In the genomic region with DNA sequence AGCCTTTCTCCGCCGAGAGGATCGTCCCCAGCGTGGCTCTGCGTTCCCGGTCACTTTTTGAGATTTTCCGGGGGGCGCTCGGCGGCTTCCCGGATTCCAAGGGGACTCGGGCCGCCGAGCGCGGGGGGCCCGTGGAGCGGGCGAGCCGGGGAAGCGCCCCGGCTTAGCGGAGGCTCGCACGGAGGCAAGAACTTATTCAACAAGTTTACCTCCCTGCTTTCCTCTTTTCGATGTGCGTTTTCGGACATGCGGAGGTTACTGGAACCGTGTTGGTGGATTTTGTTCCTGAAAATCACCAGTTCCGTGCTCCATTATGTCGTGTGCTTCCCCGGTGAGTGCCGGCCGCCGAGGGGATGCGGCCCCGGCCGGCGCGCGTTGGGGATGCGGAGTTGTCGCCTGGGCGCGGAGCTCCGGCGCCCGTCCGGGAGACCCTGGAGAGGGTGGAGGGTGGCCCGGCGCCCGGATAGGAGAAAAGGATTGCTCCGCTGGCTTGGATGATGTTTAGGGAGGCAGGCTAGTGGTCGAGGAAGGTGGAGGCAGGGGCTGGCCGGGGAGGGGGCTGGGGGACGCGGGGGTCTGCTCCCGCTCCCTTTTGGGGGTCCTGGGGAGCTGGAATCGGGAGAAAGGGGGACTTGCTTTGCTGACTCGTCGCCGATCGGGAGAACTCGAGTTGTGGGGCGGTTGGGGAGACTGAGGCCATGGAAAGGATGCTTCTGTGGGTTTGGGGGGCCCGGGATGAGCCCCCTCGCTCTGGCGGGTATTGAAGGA, we compare ENCODE assay signal across 8 cellular contexts. TPM values are rescaled to one million over a fixed set of nuclear protein-coding genes. Genes with fewer than 3 reads are reported as not detected.
A peak's percentile ranks its signal among the peaks of the same experiment; 100 is the strongest.
DNase-seq lines count a peak whose midpoint lies in the region; ATAC-seq and TF ChIP-seq lines count a peak whose summit lies in the region.

No MANE protein-coding gene starts in this region.

- H4K91ac ChIP-seq in IMR-90 (ENCODE audit: insufficient read depth, low read depth, low read length), result peak overlapping the region; percentile 65

- peak overlapping the region; percentile 74 for H3K4ac ChIP-seq in IMR-90 (ENCODE audit: low read depth, low read length)

- H3K56ac ChIP-seq in IMR-90 (ENCODE audit: extremely low read depth, insufficient read depth, low read length), result peak overlapping the region; percentile 94; the same call in 1 of the 2 replicates

- intact Hi-C loops in IMR-90 (cut with micrococcal nuclease), result loop anchor here (2.0 to 10.0 kb wide), 10 partner anchors 65 to 490 kb away; a partner anchor contains a TSS

- H4K5ac ChIP-seq in IMR-90 (ENCODE audit: low read depth, low read length), result peak overlapping the region; percentile 81

- H2BK5ac ChIP-seq in IMR-90 (ENCODE audit: low read depth, low read length, poor library complexity, severe bottlenecking), result peak overlapping the region; percentile 81

- dilution Hi-C loops in IMR-90 (cut with HindIII; ENCODE audit: low sequenced_read_pairs, unreplicated experiment), result no loop called here

- H2BK120ac ChIP-seq in IMR-90 (ENCODE audit: low read depth, low read length), result peak overlapping the region; percentile 48; the same call in 1 of the 2 replicates

- peak overlapping the region; percentile 100 for H3K9ac ChIP-seq in IMR-90 (ENCODE audit: low read depth, low read length)

- H3K4me1 ChIP-seq in IMR-90 (ENCODE audit: control insufficient read depth, insufficient read depth, low read length) (peaks cover 2% of the 10 kb centered on the region; the same call in 1 of the 2 replicates), lung (ENCODE audit: control insufficient read depth in 2 of 2, insufficient read depth in 2 of 2, low read length in 2 of 2) (peaks cover 0 to 3% of the 10 kb centered on the region in 2 donors), urinary bladder (ENCODE audit: insufficient read depth) (no peaks in the 10 kb centered on the region)

- H2AFZ ChIP-seq in IMR-90 (replicated peaks; ENCODE audit: low read length, poor library complexity), result peak overlapping the region; percentile 92

- H3K36me3 ChIP-seq in IMR-90 (ENCODE audit: control insufficient read depth, insufficient read depth, low read length) (no peaks in the 10 kb centered on the region), lung (ENCODE audit: control insufficient read depth in 2 of 2, insufficient read depth in 2 of 2, low read length in 2 of 2) (no peaks in the 10 kb centered on the region), urinary bladder (ENCODE audit: insufficient read depth) (no peaks in the 10 kb centered on the region)

- H3K27me3 ChIP-seq in IMR-90 (ENCODE audit: control insufficient read depth, insufficient read depth, low read length) (no peaks in the 10 kb centered on the region), lung (ENCODE audit: control insufficient read depth, insufficient read depth) (no peaks in the 10 kb centered on the region)

- DNase-seq in COLO668 (lab: John Stamatoyannopoulos, UW; ENCODE audit: unreplicated experiment) (peak; percentile 46), IMR-90 (peak; percentile 31), cardiac fibroblast (ENCODE audit: low read depth in 2 of 2) (peak; percentile 23 to 52), lung (ENCODE audit: low spot score) (no peak), amniotic stem cell (lab: John Stamatoyannopoulos, UW) (no peak)

- no peak for TF ChIP-seq CTCF in IMR-90 (conservative IDR thresholded peaks at IDR 0.05; ENCODE audit: low read depth, low read length)
- no peak for TF ChIP-seq CTCF in cardiac fibroblast (IDR thresholded peaks at IDR 0.05; ENCODE audit: low read depth, low read length)
- TF ChIP-seq CTCF in lung (IDR thresholded peaks at IDR 0.05; ENCODE audit: control extremely low read depth, extremely low read depth), result no peak

- H3K9me1 ChIP-seq in IMR-90 (ENCODE audit: insufficient read depth, low read length), result no peaks in the 10 kb centered on the region

- peak overlapping the region; percentile 92 for H3K14ac ChIP-seq in IMR-90 (replicated peaks; ENCODE audit: low read depth, low read length)

- 0 out of 2 replicates have a peak, but pooled peaks cover 4% of the 10 kb centered on the region for H3K9me3 ChIP-seq in IMR-90 (ENCODE audit: control insufficient read depth, insufficient read depth, low read length)
- H3K9me3 ChIP-seq in lung (ENCODE audit: control insufficient read depth in 2 of 2, insufficient read depth in 1 of 2, low read length in 1 of 2), result peaks cover 0 to 2% of the 10 kb centered on the region in 2 donors

- peak overlapping the region; percentile 94 for H3K23ac ChIP-seq in IMR-90 (ENCODE audit: low read depth, low read length)

- peak overlapping the region; percentile 91 for H3K4me2 ChIP-seq in IMR-90 (ENCODE audit: low read depth, low read length)

- in situ Hi-C loops in IMR-90 (cut with MboI; ENCODE audit: low sequenced_read_pairs), result loop anchor here (5.0 kb wide), 1 partner anchor 625 kb away; no protein-coding TSS in a partner anchor

- CTCF ChIA-PET in IMR-90 (lab: Yijun Ruan, JAX), result no interaction called here

- BruUV-seq in IMR-90 (replicated peaks; lab: Mats Ljungman, UMichigan), result no TSS peak

- peak overlapping the region; percentile 99 for H3K4me3 ChIP-seq in IMR-90 (ENCODE audit: insufficient read depth, low read depth, low read length)
- H3K4me3 ChIP-seq in cardiac fibroblast (replicated peaks in 1 of 2; ENCODE audit: low read depth in 2 of 2, low read length in 2 of 2), result peak overlapping the region; percentile 87 to 97
- peak overlapping the region; percentile 66 for H3K4me3 ChIP-seq in lung
- peak overlapping the region; percentile 66 for H3K4me3 ChIP-seq in urinary bladder (ENCODE audit: low read depth, low read length)

- ATAC-seq in IMR-90 (ENCODE audit: low read depth) (peak; percentile 1; the same call in 1 of the 2 replicates), lung (ENCODE audit: insufficient read depth, low FRiP score) (no peak), HG02970 (IDR thresholded peaks at IDR 0.05; ENCODE audit: low FRiP score, unreplicated experiment) (no peak), GM18858 (IDR thresholded peaks at IDR 0.05; ENCODE audit: unreplicated experiment) (no peak)

- H4K8ac ChIP-seq in IMR-90 (ENCODE audit: low read depth in 2 of 2, low read length in 2 of 2), result peak overlapping the region; percentile 48 to 86; a peak in 2 of 4 replicates

- peaks cover 38% of the 10 kb centered on the region for H4K20me1 ChIP-seq in IMR-90 (ENCODE audit: insufficient read depth, low read length)

- peak overlapping the region; percentile 95 for H3K18ac ChIP-seq in IMR-90 (ENCODE audit: low read depth, low read length)

- peak overlapping the region; percentile 76 for H2AK9ac ChIP-seq in IMR-90 (replicated peaks; ENCODE audit: low read depth, low read length, poor library complexity)

- TF ChIP-seq POLR2A in IMR-90 (IDR thresholded peaks at IDR 0.05; ENCODE audit: low read depth, low read length), result no peak

- H2AK5ac ChIP-seq in IMR-90 (ENCODE audit: low read depth, low read length), result peak overlapping the region; percentile 83; the same call in 1 of the 2 replicates

- POLR2A ChIA-PET in IMR-90 (lab: Charles Lee; ENCODE audit: unreplicated experiment), result no interaction called here

- TF ChIP-seq RAD21 in IMR-90 (IDR thresholded peaks at IDR 0.05; ENCODE audit: low read length), result no peak

- H3K27ac ChIP-seq in IMR-90 (ENCODE audit: insufficient read depth, low read length), result peak overlapping the region; percentile 94
- peak overlapping the region; percentile 92 to 98 for H3K27ac ChIP-seq in lung (ENCODE audit: low read depth in 1 of 2, low read length in 1 of 2)
- peak overlapping the region; percentile 80 for H3K27ac ChIP-seq in urinary bladder (ENCODE audit: low read depth)

- H2BK20ac ChIP-seq in IMR-90 (ENCODE audit: low read depth, low read length), result no peak overlapping the region

- 0% methylated on average over 19 of the region's 69 CpGs; no CpG with 5 or more reads in 1 of the 2 experiments for WGBS in IMR-90 (ENCODE audit: extremely low coverage in 2 of 2, insufficient read length in 1 of 2), 2 experiments
- WGBS in lung, 2 donors, result 1% methylated on average over 68 to 69 of the region's 69 CpGs
- under 1% methylated on average over 69 of the region's 69 CpGs for WGBS in urinary bladder

- H3K79me1 ChIP-seq in IMR-90 (ENCODE audit: low read depth in 1 of 2, low read length in 2 of 2), result peaks cover 11 to 51% of the 10 kb centered on the region in 2 experiments

- peak overlapping the region; percentile 64; the same call in 1 of the 3 replicates for H2BK15ac ChIP-seq in IMR-90 (ENCODE audit: low read depth, low read length)

TF ChIP-seq in IMR-90, 13 proteins besides CTCF, POLR2A, EP300 and RAD21:
- TF ChIP-seq FOS (IDR thresholded peaks at IDR 0.05; ENCODE audit: low read depth, low read length) (no peak), MXI1 (IDR thresholded peaks at IDR 0.05; ENCODE audit: borderline replicate concordance, low read depth, low read length) (no peak), CHD1 (IDR thresholded peaks at IDR 0.05; ENCODE audit: low read depth, low read length) (no peak), RCOR1 (IDR thresholded peaks at IDR 0.05; ENCODE audit: insufficient replicate concordance, low read length) (no peak), SMC3 (IDR thresholded peaks at IDR 0.05; ENCODE audit: low read depth, low read length) (no peak), MAFK (IDR thresholded peaks at IDR 0.05; ENCODE audit: low read depth, low read length) (no peak)
- TF ChIP-seq, protein P1, sequence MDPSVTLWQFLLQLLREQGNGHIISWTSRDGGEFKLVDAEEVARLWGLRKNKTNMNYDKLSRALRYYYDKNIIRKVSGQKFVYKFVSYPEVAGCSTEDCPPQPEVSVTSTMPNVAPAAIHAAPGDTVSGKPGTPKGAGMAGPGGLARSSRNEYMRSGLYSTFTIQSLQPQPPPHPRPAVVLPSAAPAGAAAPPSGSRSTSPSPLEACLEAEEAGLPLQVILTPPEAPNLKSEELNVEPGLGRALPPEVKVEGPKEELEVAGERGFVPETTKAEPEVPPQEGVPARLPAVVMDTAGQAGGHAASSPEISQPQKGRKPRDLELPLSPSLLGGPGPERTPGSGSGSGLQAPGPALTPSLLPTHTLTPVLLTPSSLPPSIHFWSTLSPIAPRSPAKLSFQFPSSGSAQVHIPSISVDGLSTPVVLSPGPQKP (IDR thresholded peaks at IDR 0.05; ENCODE audit: borderline replicate concordance, low read depth, low read length), result no peak

RNA-seq across cellular contexts. Expression of a gene that starts 0.9 kb away (rescaled TPM):
- total RNA-seq in IMR-90 (2012; rRNA removed) (24.7 and 31.0 TPM in 2 replicates), lung (100 to 1,000 TPM; 128 to 131 TPM), urinary bladder (95.3 TPM)
- polyA plus RNA-seq in IMR-90 (2012; rRNA removed) (6.8 and 7.7 TPM in 2 replicates), lung (10 to 100 TPM in 1 of 2 donors, 1 to 10 TPM in 1; 8.5 to 24.4 TPM), urinary bladder (22.7 TPM)
- 3.8 and 7.2 TPM in 2 replicates for polyA plus RNA-seq in IMR-90 (2012; cell fraction: cytosol; rRNA removed)
- 4.8 and 6.9 TPM in 2 replicates for polyA plus RNA-seq in IMR-90 (2012; cell fraction: nucleus; rRNA removed; ENCODE audit: low replicate concordance)

Comparison
In these comparisons a context has a peak if more than half of its experiments do, and no peak if none do; other contexts are left out.
1. DNase-seq: peak in COLO668 (single experiment), IMR-90 (single experiment) and cardiac fibroblast (2 of 2); none in lung (single experiment) and amniotic stem cell (single experiment).
2. Peak in every context shown above with its lines, with median percentiles within 50 percentile points of each other: H3K27ac ChIP-seq and H3K4me3 ChIP-seq.